Comparison of ENCODE assay signal across 1 cellular context in genomic region chr19:12913011-12913561, GRCh38.
TF ChIP-seq lines count a peak whose summit lies in the region.

No MANE protein-coding gene starts in this region.

TF ChIP-seq in endothelial cell of umbilical vein, 7 proteins besides CTCF, POLR2A, EP300 and RAD21:
- TF ChIP-seq MAX (IDR thresholded peaks at IDR 0.05; ENCODE audit: insufficient read depth, insufficient read length) (no peak), POLR2AphosphoS5 (IDR thresholded peaks at IDR 0.05; ENCODE audit: insufficient read depth, low read depth, low read length) (no peak), JUN (IDR thresholded peaks at IDR 0.05; ENCODE audit: borderline replicate concordance, insufficient read depth, insufficient read length, low read depth) (no peak), GATA2 (IDR thresholded peaks at IDR 0.05; ENCODE audit: insufficient read depth, insufficient read length, low read depth, low read length) (no peak), EZH2 (IDR thresholded peaks at IDR 0.05; ENCODE audit: borderline replicate concordance, low read depth, low read length, severe bottlenecking) (no peak), MYC (IDR thresholded peaks at IDR 0.05; ENCODE audit: low read depth, low read length) (no peak), FOS (IDR thresholded peaks at IDR 0.05; ENCODE audit: borderline replicate concordance, insufficient read depth, low read length) (no peak)
TF ChIP-seq in endothelial cell of umbilical vein: peak in this region for 0.
